8 cellular contexts compared by ENCODE assay signal in the genomic region with DNA sequence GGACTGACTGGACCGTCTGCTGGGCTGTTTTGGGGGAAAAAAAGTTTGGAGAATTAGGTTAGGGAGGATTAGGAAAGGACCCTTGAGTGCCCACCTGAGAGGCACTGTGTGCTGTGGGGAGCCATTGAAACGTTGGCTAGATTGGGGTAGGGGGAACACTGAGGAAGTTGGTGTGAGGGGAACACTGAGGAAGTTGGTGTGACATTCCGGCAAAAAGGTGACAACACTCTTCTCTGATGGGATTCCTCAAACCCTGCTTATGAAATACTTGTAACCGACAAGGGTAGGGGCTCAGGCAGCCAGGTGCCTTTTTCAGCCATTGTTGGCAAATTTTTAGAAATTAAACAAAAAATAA. TPM values are rescaled to one million over a fixed set of nuclear protein-coding genes. Genes with fewer than 3 reads are reported as not detected.
DNase-seq lines count a peak whose midpoint lies in the region; ATAC-seq lines count a peak whose summit lies in the region.

No MANE protein-coding gene starts in this region.

- H3K4me3 Mint-ChIP-seq in activated T-helper 17 cell treated with anti-CD3 and anti-CD28 coated beads, Interleukin-2, amount 50 U/mL, for 72 hours, result peak overlapping the region; percentile 93
- peak overlapping the region; percentile 93 to 98 for H3K4me3 Mint-ChIP-seq in stimulated activated naive CD8-positive, alpha-beta T cell treated with anti-CD3 and anti-CD28 coated beads, Interleukin-15, amount 100 ng/mL, for 72 hours

- no peak for ATAC-seq in activated T-helper 17 cell treated with anti-CD3 and anti-CD28 coated beads, Interleukin-2, amount 50 U/mL, for 72 hours (replicated peaks)
- no peak for ATAC-seq in stimulated activated naive CD8-positive, alpha-beta T cell treated with anti-CD3 and anti-CD28 coated beads, Interleukin-15, amount 100 ng/mL, for 72 hours
- no peak for ATAC-seq in HG02798 (IDR thresholded peaks at IDR 0.05; ENCODE audit: poor library complexity, unreplicated experiment)
- ATAC-seq in HG02623 (IDR thresholded peaks at IDR 0.05; ENCODE audit: unreplicated experiment), result no peak

- H3K4me1 Mint-ChIP-seq in activated T-helper 17 cell treated with anti-CD3 and anti-CD28 coated beads, Interleukin-2, amount 50 U/mL, for 72 hours, result peaks cover 7% of the 10 kb centered on the region
- H3K4me1 Mint-ChIP-seq in stimulated activated naive CD8-positive, alpha-beta T cell treated with anti-CD3 and anti-CD28 coated beads, Interleukin-15, amount 100 ng/mL, for 72 hours, result peaks cover 16% of the 10 kb centered on the region

- no peaks in the 10 kb centered on the region for H3K36me3 ChIP-seq in iPS-18a (ENCODE audit: control insufficient read depth, low read depth, low read length)

- H3K9ac ChIP-seq in iPS-18a (ENCODE audit: low read length), result peak overlapping the region; percentile 73

- no peaks in the 10 kb centered on the region for H3K4me1 ChIP-seq in iPS-18a (ENCODE audit: control insufficient read depth, low read depth, low read length)

- no peaks in the 10 kb centered on the region for H3K9me3 Mint-ChIP-seq in activated T-helper 17 cell treated with anti-CD3 and anti-CD28 coated beads, Interleukin-2, amount 50 U/mL, for 72 hours
- H3K9me3 Mint-ChIP-seq in stimulated activated naive CD8-positive, alpha-beta T cell treated with anti-CD3 and anti-CD28 coated beads, Interleukin-15, amount 100 ng/mL, for 72 hours, result no peaks in the 10 kb centered on the region

- DNase-seq in DMS53 (lab: John Stamatoyannopoulos, UW) (peak; percentile 30), DMS53 treated with DMSO at 0.1 percent for 48 hours (lab: John Stamatoyannopoulos, UW; ENCODE audit: unreplicated experiment) (no peak)
- DNase-seq in stimulated activated naive CD8-positive, alpha-beta T cell treated with anti-CD3 and anti-CD28 coated beads, Interleukin-15, amount 100 ng/mL, for 72 hours, result no peak
- DNase-seq in stimulated activated CD4-positive, alpha-beta T cell treated with anti-CD3 and anti-CD28 coated beads, Interleukin-4, amount 100 ng/mL, for 24 hours, result no peak

- peaks cover 5% of the 10 kb centered on the region for H3K27me3 ChIP-seq in iPS-18a (ENCODE audit: control insufficient read depth, insufficient read depth, low read length)

- H3K27ac Mint-ChIP-seq in activated T-helper 17 cell treated with anti-CD3 and anti-CD28 coated beads, Interleukin-2, amount 50 U/mL, for 72 hours, result peak overlapping the region; percentile 92
- peak overlapping the region; percentile 88 to 93 for H3K27ac Mint-ChIP-seq in stimulated activated naive CD8-positive, alpha-beta T cell treated with anti-CD3 and anti-CD28 coated beads, Interleukin-15, amount 100 ng/mL, for 72 hours

- no peaks in the 10 kb centered on the region for H3K9me3 ChIP-seq in iPS-18a (ENCODE audit: control insufficient read depth, low read depth, low read length)

- H3K27ac ChIP-seq in iPS-18a (ENCODE audit: low read length), result no peak overlapping the region

- H3K36me3 Mint-ChIP-seq in activated T-helper 17 cell treated with anti-CD3 and anti-CD28 coated beads, Interleukin-2, amount 50 U/mL, for 72 hours (ENCODE audit: low read depth), result no peaks in the 10 kb centered on the region

- H3K27me3 Mint-ChIP-seq in activated T-helper 17 cell treated with anti-CD3 and anti-CD28 coated beads, Interleukin-2, amount 50 U/mL, for 72 hours, result no peaks in the 10 kb centered on the region
- H3K27me3 Mint-ChIP-seq in stimulated activated naive CD8-positive, alpha-beta T cell treated with anti-CD3 and anti-CD28 coated beads, Interleukin-15, amount 100 ng/mL, for 72 hours, result peaks cover 7% of the 10 kb centered on the region

- H3K4me3 ChIP-seq in iPS-18a (ENCODE audit: low read length), result peak overlapping the region; percentile 97

RNA-seq across cellular contexts. Expression of a gene that starts 1.0 kb away (rescaled TPM):
- total RNA-seq in activated T-helper 17 cell treated with anti-CD3 and anti-CD28 coated beads, Interleukin-2, amount 50 U/mL, for 72 hours, result 10 to 100 TPM; 11.3 to 11.9 TPM

RNA-seq across cellular contexts. Expression of a gene that starts 50.3 kb away (rescaled TPM):
- total RNA-seq in activated T-helper 17 cell treated with anti-CD3 and anti-CD28 coated beads, Interleukin-2, amount 50 U/mL, for 72 hours, result 1 to 10 TPM; 2.4 to 6.7 TPM
